19 cellular contexts compared by ENCODE assay signal in the genomic region with DNA sequence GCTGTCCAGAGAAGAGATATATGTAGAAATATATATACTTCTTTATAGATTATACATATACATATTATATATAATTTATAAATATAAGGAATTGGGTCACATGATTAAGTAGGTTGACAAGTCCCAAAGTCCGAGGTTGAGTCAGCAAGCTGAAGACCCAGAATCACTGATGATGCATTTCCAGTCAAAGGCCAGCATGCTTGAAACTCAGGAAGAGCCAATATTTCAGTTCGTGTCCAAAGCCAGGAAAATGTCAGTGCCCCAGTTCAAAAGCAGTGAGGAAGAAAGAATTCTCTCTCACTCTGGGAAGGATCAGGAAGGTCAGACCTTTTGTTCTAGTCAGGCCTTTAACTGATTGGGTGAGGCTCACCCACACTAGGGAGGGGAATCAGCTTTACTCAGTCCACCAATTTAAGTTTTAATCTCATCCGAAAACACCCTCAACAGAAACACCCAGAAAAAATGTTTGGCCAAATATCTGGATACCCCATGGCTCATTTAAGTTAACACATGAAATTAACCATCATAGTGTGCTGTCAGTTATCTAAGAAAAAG. TPM values are rescaled to one million over a fixed set of nuclear protein-coding genes. Genes with fewer than 3 reads are reported as not detected.
"Had no signal": no experiment of that assay in that cellular context is flagged by ENCODE, and none has a peak within 500 bp of the region (broad histone marks: within the 10 kb centered on the region; RNA-seq: fewer than 3 reads in every experiment).

No MANE protein-coding gene starts in this region.

- H3K27ac ChIP-seq: esophagus squamous epithelium, gastrocnemius medialis, heart right ventricle, ovary, tibial artery, upper lobe of left lung, uterus had no signal

- H3K4me1 Mint-ChIP-seq: naive thymus-derived CD8-positive, alpha-beta T cell; neural crest cell; stimulated activated effector memory CD8-positive, alpha-beta T cell treated with anti-CD3 and anti-CD28 coated beads, Interleukin-12 subunit alpha, Interleukin-12 subunit beta, amount 100 ng/mL, for 72 hours had no signal

- H3K4me1 ChIP-seq: esophagus squamous epithelium, gastrocnemius medialis, tibial artery, upper lobe of left lung, uterus had no signal

- H3K4me3 Mint-ChIP-seq: effector memory CD8-positive, alpha-beta T cell; naive thymus-derived CD8-positive, alpha-beta T cell; neural crest cell; stimulated activated effector memory CD8-positive, alpha-beta T cell treated with anti-CD3 and anti-CD28 coated beads, Interleukin-12 subunit alpha, Interleukin-12 subunit beta, amount 100 ng/mL, for 72 hours; stimulated activated naive CD8-positive, alpha-beta T cell treated with anti-CD3 and anti-CD28 coated beads, Interleukin-15, Interleukin-2, amounts not matched to agents 100 ng/mL and 50 ng/mL, for 24 hours had no signal

- FAIRE-seq: islet of Langerhans had no signal

- H3K4me3 ChIP-seq: esophagus squamous epithelium, gastrocnemius medialis, heart right ventricle, mucosa of descending colon, ovary, tibial artery, upper lobe of left lung, uterus had no signal

- H3K9me3 ChIP-seq: esophagus squamous epithelium, gastrocnemius medialis, heart right ventricle, mucosa of descending colon, ovary, tibial artery, upper lobe of left lung, uterus had no signal

- H3K36me3 ChIP-seq: gastrocnemius medialis, ovary, uterus had no signal

- H3K27me3 Mint-ChIP-seq: effector memory CD8-positive, alpha-beta T cell; naive thymus-derived CD8-positive, alpha-beta T cell; stimulated activated naive CD8-positive, alpha-beta T cell treated with anti-CD3 and anti-CD28 coated beads, Interleukin-15, Interleukin-2, amounts not matched to agents 100 ng/mL and 50 ng/mL, for 24 hours had no signal

- H3K36me3 Mint-ChIP-seq: stimulated activated effector memory CD8-positive, alpha-beta T cell treated with anti-CD3 and anti-CD28 coated beads, Interleukin-12 subunit alpha, Interleukin-12 subunit beta, amount 100 ng/mL, for 72 hours had no signal

- DNase-seq: effector memory CD8-positive, alpha-beta T cell; esophagus squamous epithelium; gastrocnemius medialis; heart right ventricle; hypothalamus; kidney glomerular epithelial cell; mucosa of descending colon; naive thymus-derived CD8-positive, alpha-beta T cell; ovary; right cardiac atrium; stimulated activated CD4-positive, alpha-beta T cell treated with anti-CD3 and anti-CD28 coated beads, Interleukin-4, amount 100 ng/mL, for 1 hour; stimulated activated CD8-positive, alpha-beta memory T cell treated with anti-CD3 and anti-CD28 coated beads, Interleukin-4, amount 100 ng/mL, for 48 hours; tibial artery; upper lobe of left lung; uterus had no signal

- H3K27ac Mint-ChIP-seq: effector memory CD8-positive, alpha-beta T cell; naive thymus-derived CD8-positive, alpha-beta T cell; stimulated activated effector memory CD8-positive, alpha-beta T cell treated with anti-CD3 and anti-CD28 coated beads, Interleukin-12 subunit alpha, Interleukin-12 subunit beta, amount 100 ng/mL, for 72 hours; stimulated activated naive CD8-positive, alpha-beta T cell treated with anti-CD3 and anti-CD28 coated beads, Interleukin-15, Interleukin-2, amounts not matched to agents 100 ng/mL and 50 ng/mL, for 24 hours had no signal

- ATAC-seq: effector memory CD8-positive, alpha-beta T cell; gastrocnemius medialis; heart right ventricle; mucosa of descending colon; naive thymus-derived CD8-positive, alpha-beta T cell; stimulated activated effector memory CD8-positive, alpha-beta T cell treated with anti-CD3 and anti-CD28 coated beads, Interleukin-12 subunit alpha, Interleukin-12 subunit beta, amount 100 ng/mL, for 72 hours had no signal

- H3K9me3 Mint-ChIP-seq: effector memory CD8-positive, alpha-beta T cell; stimulated activated effector memory CD8-positive, alpha-beta T cell treated with anti-CD3 and anti-CD28 coated beads, Interleukin-12 subunit alpha, Interleukin-12 subunit beta, amount 100 ng/mL, for 72 hours; stimulated activated naive CD8-positive, alpha-beta T cell treated with anti-CD3 and anti-CD28 coated beads, Interleukin-15, Interleukin-2, amounts not matched to agents 100 ng/mL and 50 ng/mL, for 24 hours had no signal

- H3K27me3 ChIP-seq: esophagus squamous epithelium, gastrocnemius medialis, heart right ventricle, ovary, tibial artery, upper lobe of left lung, uterus had no signal

RNA-seq across cellular contexts. Expression of a gene that starts 42.0 kb away (rescaled TPM):
- polyA plus RNA-seq: naive thymus-derived CD8-positive, alpha-beta T cell had no signal
